In the genomic region with DNA sequence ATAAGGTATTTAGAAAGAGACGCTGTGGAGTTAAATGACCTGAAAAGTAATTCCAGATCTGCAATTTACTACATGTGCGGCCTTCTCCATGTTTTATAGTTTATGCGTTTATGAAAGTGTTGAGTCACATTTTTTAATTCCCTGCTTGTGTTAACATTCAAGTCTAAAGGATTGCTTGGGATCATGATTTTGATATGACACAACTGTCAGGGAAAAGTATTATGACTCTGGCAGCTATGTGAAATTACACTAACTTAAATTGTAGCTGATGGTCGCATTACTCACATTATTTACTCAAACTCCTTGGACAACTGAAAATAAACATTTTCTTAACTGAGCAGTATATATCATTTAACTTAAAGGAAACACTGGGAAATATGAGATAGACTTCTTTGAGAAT, we compare ENCODE assay signal across 1 cellular context.
TF ChIP-seq lines count a peak whose summit lies in the region.

No MANE protein-coding gene starts in this region.

TF ChIP-seq in IMR-90, 13 proteins besides CTCF, POLR2A, EP300 and RAD21 (continued from another document):
- no peak for TF ChIP-seq MXI1 (IDR thresholded peaks at IDR 0.05; ENCODE audit: borderline replicate concordance, low read depth, low read length)
- no peak for TF ChIP-seq RCOR1 (IDR thresholded peaks at IDR 0.05; ENCODE audit: insufficient replicate concordance, low read length)
- TF ChIP-seq RFX5 (IDR thresholded peaks at IDR 0.05; ENCODE audit: low read depth, low read length): no peak
- no peak for TF ChIP-seq NFE2L2 (IDR thresholded peaks at IDR 0.05; ENCODE audit: low read depth, low read length)
- no peak for TF ChIP-seq CHD1 (IDR thresholded peaks at IDR 0.05; ENCODE audit: low read depth, low read length)
